ENCODE assay signal across 8 cellular contexts in the genomic region with DNA sequence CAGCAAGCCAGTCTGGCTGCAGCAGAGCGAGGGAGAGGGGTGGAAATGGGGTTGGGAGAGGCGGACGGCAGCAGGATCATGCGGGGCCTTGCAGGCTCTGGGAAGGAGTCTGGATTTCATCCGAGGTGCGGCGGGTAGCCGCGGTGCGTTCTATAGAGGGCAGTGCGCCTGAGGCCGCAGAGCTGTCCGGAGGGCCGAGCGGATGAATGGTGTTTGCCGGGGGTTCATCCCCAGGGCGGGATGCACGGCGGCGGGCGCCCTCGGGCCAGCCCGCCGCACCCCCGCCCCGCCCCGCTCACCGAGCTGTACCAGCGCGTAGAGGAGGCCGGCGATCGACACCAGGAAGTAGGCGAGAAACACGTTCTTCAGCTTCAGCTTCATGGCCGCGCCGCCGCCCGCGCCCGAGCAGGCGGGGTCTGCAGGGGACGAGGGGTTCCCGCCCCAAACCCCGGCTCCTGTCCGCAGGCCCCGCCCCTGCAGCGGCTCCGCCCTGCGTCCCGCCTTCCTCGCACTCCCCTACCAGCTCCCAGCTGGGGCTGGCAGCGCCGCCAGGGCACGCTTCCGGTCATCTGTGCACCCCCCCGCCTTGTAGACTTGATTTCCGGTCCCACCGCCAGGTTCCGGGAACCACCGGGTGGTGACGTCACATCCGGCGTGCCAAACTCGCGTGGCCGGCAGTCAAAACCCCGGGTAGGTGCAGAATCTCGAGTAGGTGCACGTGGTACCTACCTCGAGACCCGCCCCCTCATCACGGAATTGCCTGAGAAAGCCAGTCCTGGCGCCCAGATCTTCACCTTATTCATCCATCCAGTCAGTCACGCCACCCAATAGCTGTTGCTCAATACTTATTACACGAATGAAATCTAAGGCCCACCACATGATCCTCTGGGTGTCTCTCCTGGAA. TPM values are rescaled to one million over a fixed set of nuclear protein-coding genes. Genes with fewer than 3 reads are reported as not detected.
DNase-seq lines count a peak whose midpoint lies in the region; ATAC-seq and TF ChIP-seq lines count a peak whose summit lies in the region.

Gene B3GAT3, minus strand, starts transcription at position 420 of the 904 bp plus-strand sequence. Its CDS starts 39 bp downstream, at position 381.

- DNase-seq in GM03348 (ENCODE audit: low spot score) (peak; percentile 98), HFF-Myc (ENCODE audit: extremely low read depth, low read depth) (peak; percentile 91), NAMALWA (ENCODE audit: low spot score) (peak; percentile 98), SK-N-DZ (ENCODE audit: low spot score) (peak; percentile 99), substantia nigra (lab: John Stamatoyannopoulos, UW) (peak; percentile 92 to 99 (median 97))
- peak; percentile 97 for DNase-seq in activated naive CD4-positive, alpha-beta T cell treated with anti-CD3 and anti-CD28 coated beads for 36 hours

- H3K4me1 ChIP-seq in gastroesophageal sphincter = peaks cover 0 to 29% (median 11%) of the 10 kb centered on the region in 3 donors
- peaks cover 19 to 22% of the 10 kb centered on the region in 2 experiments for H3K4me1 ChIP-seq in neutrophil (ENCODE audit: control insufficient read depth in 1 of 2, insufficient read depth in 1 of 2, low read depth in 1 of 2, low read length in 1 of 2)

- H3K27ac ChIP-seq in gastroesophageal sphincter (peak within 1 kb of the TSS; percentile 69 to 88 (median 86)), neutrophil (peak within 1 kb of the TSS; percentile 88), substantia nigra (ENCODE audit: low read depth, low read length, poor library complexity, severe bottlenecking) (peak within 1 kb of the TSS; percentile 93)

- no peak for TF ChIP-seq EP300 in gastroesophageal sphincter (IDR thresholded peaks at IDR 0.05)

- H3K4me3 Mint-ChIP-seq in activated naive CD4-positive, alpha-beta T cell treated with anti-CD3 and anti-CD28 coated beads for 36 hours = peak within 1 kb of the TSS; percentile 89

- CTCF ChIA-PET in activated naive CD4-positive, alpha-beta T cell treated with anti-CD3 and anti-CD28 coated beads for 36 hours (lab: Charles Lee) = interaction anchor here (0.5 to 1.7 kb wide), 8 partner anchors 10 to 261 kb away, joined by 3 to 9 read pairs (median 3); partner anchors contain the start of genes EML3 and TUT1

- peak; percentile 77 to 79 for TF ChIP-seq POLR2A in gastroesophageal sphincter (IDR thresholded peaks at IDR 0.05)

- no peaks in the 10 kb centered on the region for H3K27me3 ChIP-seq in gastroesophageal sphincter
- H3K27me3 ChIP-seq in neutrophil = no peaks in the 10 kb centered on the region

- H3K9me3 Mint-ChIP-seq in activated naive CD4-positive, alpha-beta T cell treated with anti-CD3 and anti-CD28 coated beads for 36 hours = no peaks in the 10 kb centered on the region

- ATAC-seq in gastroesophageal sphincter = peak; percentile 99

- intact Hi-C loops in activated naive CD4-positive, alpha-beta T cell treated with anti-CD3 and anti-CD28 coated beads for 36 hours (cut with micrococcal nuclease) = loop anchor here (1.0 to 2.0 kb wide), 5 partner anchors 10 to 31 kb away; partner anchors contain the start of genes EML3, GANAB and TUT1

- TF ChIP-seq CTCF in HFF-Myc (IDR thresholded peaks at IDR 0.05; ENCODE audit: low read depth, low read length, missing control alignments) (no peak), gastroesophageal sphincter (IDR thresholded peaks at IDR 0.05) (peak in 3 of 4 experiments; percentile 34 to 39 (median 37)), neutrophil (IDR thresholded peaks at IDR 0.05) (peak; percentile 82)

- H3K4me3 ChIP-seq in HFF-Myc (replicated peaks; ENCODE audit: low read depth, low read length) (peak within 1 kb of the TSS; percentile 72), gastroesophageal sphincter (peak within 1 kb of the TSS; percentile 63 to 73), neutrophil (ENCODE audit: low read depth in 1 of 2, low read length in 1 of 2) (peak within 1 kb of the TSS; percentile 71 to 73)

- H3K27ac Mint-ChIP-seq in activated naive CD4-positive, alpha-beta T cell treated with anti-CD3 and anti-CD28 coated beads for 36 hours = peak within 1 kb of the TSS; percentile 93

- no peaks in the 10 kb centered on the region for H3K9me3 ChIP-seq in gastroesophageal sphincter
- H3K9me3 ChIP-seq in neutrophil = no peaks in the 10 kb centered on the region

- peaks cover 28% of the 10 kb centered on the region for H3K36me3 Mint-ChIP-seq in activated naive CD4-positive, alpha-beta T cell treated with anti-CD3 and anti-CD28 coated beads for 36 hours (ENCODE audit: low read depth)

- H3K27me3 Mint-ChIP-seq in activated naive CD4-positive, alpha-beta T cell treated with anti-CD3 and anti-CD28 coated beads for 36 hours (ENCODE audit: low read depth) = no peaks in the 10 kb centered on the region

- peaks cover 0 to 48% of the 10 kb centered on the region in 2 donors for H3K36me3 ChIP-seq in gastroesophageal sphincter
- peaks cover 25% of the 10 kb centered on the region for H3K36me3 ChIP-seq in neutrophil

- peaks cover 23% of the 10 kb centered on the region for H3K4me1 Mint-ChIP-seq in activated naive CD4-positive, alpha-beta T cell treated with anti-CD3 and anti-CD28 coated beads for 36 hours (ENCODE audit: low read depth)

- 0 to 4% methylated on average over 3 to 13 of the region's 77 CpGs for WGBS in gastroesophageal sphincter (ENCODE audit: low coverage in 1 of 2), 2 donors

RNA-seq across cellular contexts. Expression of gene B3GAT3, which starts in this region (rescaled TPM):
- polyA plus RNA-seq in SK-N-DZ (2014; cell fraction: cytosol; rRNA removed) = 86.3 and 88.9 TPM in 2 replicates
- polyA plus RNA-seq in SK-N-DZ (2014; cell fraction: nucleus; rRNA removed) = 80.1 and 109 TPM in 2 replicates
- 10 to 100 TPM; 43.1 to 45.7 TPM for total RNA-seq in activated naive CD4-positive, alpha-beta T cell treated with anti-CD3 and anti-CD28 coated beads for 36 hours
- 10 to 100 TPM; 11.4 to 25.8 (median 22.4) TPM for total RNA-seq in gastroesophageal sphincter

Comparison
In these comparisons a context has a peak if more than half of its experiments do, and no peak if none do; other contexts are left out.
1. Peak in every context shown above with its lines: DNase-seq, ATAC-seq, H3K4me3 ChIP-seq and H3K27ac ChIP-seq.